ENCODE assay signal across 8 cellular contexts in genomic region chr20:50281831-50282591, GRCh38.
DNase-seq lines count a peak whose midpoint lies in the region; ATAC-seq and TF ChIP-seq lines count a peak whose summit lies in the region.
"Had no signal": no experiment of that assay in that cellular context is flagged by ENCODE, and none has a peak within 500 bp of the region (broad histone marks: within the 10 kb centered on the region; RNA-seq: fewer than 3 reads in every experiment).

No MANE protein-coding gene starts in this region.

- H3K4me1 Mint-ChIP-seq in CD14-positive monocyte, result peaks cover 95% of the 10 kb centered on the region

- peak overlapping the region; percentile 36 for H4K91ac ChIP-seq in mesenchymal stem cell (ENCODE audit: low read length)

- H3K9ac ChIP-seq in mesenchymal stem cell (ENCODE audit: low read length), result no peak overlapping the region

- peak overlapping the region; percentile 72 to 80 for H3K4me3 Mint-ChIP-seq in CD14-positive monocyte

- peak; percentile 68 for DNase-seq in CD14-positive monocyte (ENCODE audit: low spot score)
- DNase-seq in GM12864 (ENCODE audit: low read depth), result no peak
- DNase-seq in RWPE2 (ENCODE audit: low spot score), result no peak
- no peak for DNase-seq in mesenchymal stem cell
- DNase-seq: naive B cell had no signal

- H3K9me3 Mint-ChIP-seq in CD14-positive monocyte, result no peaks in the 10 kb centered on the region

- no peak overlapping the region for H3K14ac ChIP-seq in mesenchymal stem cell (ENCODE audit: low read length in 2 of 2)

- no peak overlapping the region for H2BK5ac ChIP-seq in mesenchymal stem cell (ENCODE audit: low read depth, low read length, poor library complexity, severe bottlenecking)

- no peak overlapping the region for H3K23ac ChIP-seq in mesenchymal stem cell (ENCODE audit: low read length in 2 of 2)

- H3K9me3 ChIP-seq in RWPE2 (ENCODE audit: severe bottlenecking) (no peaks in the 10 kb centered on the region), mesenchymal stem cell (ENCODE audit: control insufficient read depth, low read length) (no peaks in the 10 kb centered on the region)

- H3K36me3 Mint-ChIP-seq in CD14-positive monocyte, result peaks cover 46 to 58% of the 10 kb centered on the region in 2 donors
- H3K36me3 Mint-ChIP-seq: naive B cell had no signal

- H3K27me3 ChIP-seq in RWPE2 (ENCODE audit: insufficient read depth, poor library complexity, severe bottlenecking), result no peaks in the 10 kb centered on the region
- H3K27me3 ChIP-seq in mesenchymal stem cell (ENCODE audit: control insufficient read depth in 1 of 2, insufficient read depth in 1 of 2, low read length in 2 of 2), result no peaks in the 10 kb centered on the region

- H2AFZ ChIP-seq in mesenchymal stem cell (ENCODE audit: low read depth, low read length), result no peak overlapping the region

- peak overlapping the region; percentile 0 to 15 for H3K4ac ChIP-seq in mesenchymal stem cell (ENCODE audit: low read depth in 1 of 2, low read length in 2 of 2)

- ATAC-seq in RWPE2 (ENCODE audit: low read depth) (no peak), HG02885 (IDR thresholded peaks at IDR 0.05; ENCODE audit: poor library complexity, unreplicated experiment) (no peak), HG02678 (IDR thresholded peaks at IDR 0.05; ENCODE audit: unreplicated experiment) (no peak), esophagus mucosa (no peak)

- peak overlapping the region; percentile 97 to 100 for H2BK12ac ChIP-seq in mesenchymal stem cell (ENCODE audit: low read length in 2 of 2)

- H2BK120ac ChIP-seq in mesenchymal stem cell (ENCODE audit: low read depth, low read length), result no peak overlapping the region

- H3K27me3 Mint-ChIP-seq in CD14-positive monocyte (ENCODE audit: low read depth in 3 of 3), result peaks cover 0 to 2% (median 2%) of the 10 kb centered on the region in 3 donors

- no peak overlapping the region for H3K27ac ChIP-seq in RWPE2 (ENCODE audit: poor library complexity, severe bottlenecking)
- no peak overlapping the region for H3K27ac ChIP-seq in mesenchymal stem cell (ENCODE audit: low read length, poor library complexity, severe bottlenecking)

- H3K36me3 ChIP-seq in RWPE2 (ENCODE audit: low read depth), result no peaks in the 10 kb centered on the region
- H3K36me3 ChIP-seq in mesenchymal stem cell (ENCODE audit: control insufficient read depth in 1 of 2, insufficient read depth in 2 of 2, low read depth in 1 of 2, low read length in 2 of 2), result no peaks in the 10 kb centered on the region

- intact Hi-C loops in CD14-positive monocyte (cut with micrococcal nuclease), result loop anchor here in 1 of 2 donors (10.0 kb wide), 1 partner anchor 167 kb away; the partner anchor contains the start of gene UBE2V1

- H3K18ac ChIP-seq in mesenchymal stem cell (ENCODE audit: low read depth in 1 of 2, low read length in 2 of 2), result peak overlapping the region in 1 of 2 experiments; percentile 14

- H2BK15ac ChIP-seq in mesenchymal stem cell (ENCODE audit: low read depth, poor library complexity, severe bottlenecking), result peak overlapping the region; percentile 76

- H2AK5ac ChIP-seq in mesenchymal stem cell (ENCODE audit: low read length, severe bottlenecking), result no peak overlapping the region

- H4K8ac ChIP-seq in mesenchymal stem cell (ENCODE audit: low read length), result no peak overlapping the region

- 83% methylated on average over 22 of the region's 22 CpGs for WGBS in mesenchymal stem cell

- no peak overlapping the region for H3K4me3 ChIP-seq in GM12864 (ENCODE audit: low read depth, low read length)
- no peak overlapping the region for H3K4me3 ChIP-seq in RWPE2 (ENCODE audit: severe bottlenecking)
- no peak overlapping the region for H3K4me3 ChIP-seq in mesenchymal stem cell (ENCODE audit: insufficient read depth in 1 of 2, low read depth in 1 of 2, low read length in 2 of 2)

- H3K79me1 ChIP-seq in mesenchymal stem cell (replicated peaks; ENCODE audit: low read length, poor library complexity, severe bottlenecking), result no peaks in the 10 kb centered on the region

- TF ChIP-seq CTCF in CD14-positive monocyte (IDR thresholded peaks at IDR 0.05) (peak; percentile 61), GM12864 (IDR thresholded peaks at IDR 0.05; ENCODE audit: low read depth, low read length, missing control alignments) (peak; percentile 33), RWPE2 (IDR thresholded peaks at IDR 0.05; ENCODE audit: poor library complexity, severe bottlenecking) (peak; percentile 23)

- peak overlapping the region; percentile 90 to 99 (median 96) for H3K27ac Mint-ChIP-seq in CD14-positive monocyte

- no peak overlapping the region for H3K4me2 ChIP-seq in mesenchymal stem cell (ENCODE audit: low read length, poor library complexity, severe bottlenecking)

- peaks cover 25% of the 10 kb centered on the region for H3K4me1 ChIP-seq in RWPE2 (ENCODE audit: insufficient read depth, poor library complexity, severe bottlenecking)
- peaks cover 38% of the 10 kb centered on the region for H3K4me1 ChIP-seq in mesenchymal stem cell (ENCODE audit: control insufficient read depth, insufficient read depth, low read depth, low read length)
